In genomic region chr3:37173806-37174205, GRCh38 we compare ENCODE assay signal across 2 cellular contexts.
TF ChIP-seq lines count a peak whose summit lies in the region.

No MANE protein-coding gene starts in this region.

TF ChIP-seq in A549, 52 proteins besides CTCF, POLR2A, EP300 and RAD21 (continued from another document):
- TF ChIP-seq PBX3 (IDR thresholded peaks at IDR 0.05) = no peak
- TF ChIP-seq PHF8 (IDR thresholded peaks at IDR 0.05; ENCODE audit: borderline replicate concordance, low read depth) = no peak
- TF ChIP-seq ZNF302 (CRISPR knock-in tag; IDR thresholded peaks at IDR 0.05) = no peak
- TF ChIP-seq HEYL (CRISPR knock-in tag; IDR thresholded peaks at IDR 0.05) = no peak
- no peak for TF ChIP-seq BCL3 (IDR thresholded peaks at IDR 0.05)
- no peak for TF ChIP-seq JUNB (IDR thresholded peaks at IDR 0.05)
- TF ChIP-seq HDAC2 (IDR thresholded peaks at IDR 0.05) = no peak
- no peak for TF ChIP-seq USF2 (IDR thresholded peaks at IDR 0.05)
- TF ChIP-seq RNF2 (IDR thresholded peaks at IDR 0.05; ENCODE audit: borderline replicate concordance, low read depth) = no peak
- no peak for TF ChIP-seq RARB (CRISPR knock-in tag; IDR thresholded peaks at IDR 0.05)
- no peak for TF ChIP-seq HMGXB4 (CRISPR knock-in tag; IDR thresholded peaks at IDR 0.05; ENCODE audit: borderline replicate concordance)
- no peak for TF ChIP-seq TFCP2L1 (CRISPR knock-in tag; IDR thresholded peaks at IDR 0.05)
- no peak for TF ChIP-seq BHLHE40 (IDR thresholded peaks at IDR 0.05; ENCODE audit: low read depth, low read length)
- no peak for TF ChIP-seq MYC (IDR thresholded peaks at IDR 0.05; ENCODE audit: borderline replicate concordance, low read length)

TF ChIP-seq in IMR-90, 13 proteins besides CTCF, POLR2A, EP300 and RAD21 (continued from another document):
- TF ChIP-seq USF2 (IDR thresholded peaks at IDR 0.05; ENCODE audit: low read depth, low read length) = no peak
- no peak for TF ChIP-seq CEBPB (IDR thresholded peaks at IDR 0.05; ENCODE audit: low read depth, low read length)
